17 cellular contexts compared by ENCODE assay signal in genomic region chr7:2906197-2906931, GRCh38.
DNase-seq lines count a peak whose midpoint lies in the region; ATAC-seq, FAIRE-seq and TF ChIP-seq lines count a peak whose summit lies in the region.
"Had no signal": no experiment of that assay in that cellular context is flagged by ENCODE, and none has a peak within 500 bp of the region (broad histone marks: within the 10 kb centered on the region; RNA-seq: fewer than 3 reads in every experiment).

No MANE protein-coding gene starts in this region.

- TF ChIP-seq CTCF in HepG2 (CRISPR knock-in tag; IDR thresholded peaks at IDR 0.05) (no peak), right lobe of liver (IDR thresholded peaks at IDR 0.05) (no peak)

- no peak for TF ChIP-seq POLR2A in HepG2 (IDR thresholded peaks at IDR 0.05; ENCODE audit: insufficient read depth in 1 of 2, low read depth in 2 of 2, low read length in 2 of 2)
- TF ChIP-seq POLR2A in right lobe of liver (IDR thresholded peaks at IDR 0.05) = no peak

- no peak overlapping the region; the same call in 1 of the 2 replicates for H3K4me2 ChIP-seq in HepG2 (ENCODE audit: low read depth, low read length)
- H3K4me2 ChIP-seq: PC-9 had no signal

- ATAC-seq in HepG2 = peak; percentile 58
- no peak for ATAC-seq in right lobe of liver
- no peak for ATAC-seq in T-helper 17 cell
- no peak for ATAC-seq in memory B cell (ENCODE audit: low read depth)
- no peak for ATAC-seq in GM21737 (IDR thresholded peaks at IDR 0.05; ENCODE audit: unreplicated experiment)
- no peak for ATAC-seq in effector memory CD8-positive, alpha-beta T cell (replicated peaks)

- H3K4me1 ChIP-seq in HepG2 (ENCODE audit: insufficient read depth, low read length) = peaks cover 34% of the 10 kb centered on the region
- no peaks in the 10 kb centered on the region for H3K4me1 ChIP-seq in right lobe of liver

- no peaks in the 10 kb centered on the region for H3K9me3 Mint-ChIP-seq in memory B cell
- no peaks in the 10 kb centered on the region for H3K9me3 Mint-ChIP-seq in effector memory CD8-positive, alpha-beta T cell

- no peak for TF ChIP-seq RAD21 in HepG2 (CRISPR knock-in tag; IDR thresholded peaks at IDR 0.05)

- H3K36me3 ChIP-seq in HepG2 (replicated peaks in 1 of 2; ENCODE audit: control insufficient read depth in 1 of 2, insufficient read depth in 2 of 2, low read length in 2 of 2) (no peaks in the 10 kb centered on the region), right lobe of liver (no peaks in the 10 kb centered on the region)

- H3K79me2 ChIP-seq in HepG2 (ENCODE audit: insufficient read depth, low read length) = no peaks in the 10 kb centered on the region

- no peaks in the 10 kb centered on the region for H4K20me1 ChIP-seq in HepG2 (ENCODE audit: insufficient read depth, low read length)

- POLR2A ChIA-PET in HepG2 (lab: Yijun Ruan, JAX) = no interaction called here

- intact Hi-C loops in HepG2 (cut with micrococcal nuclease; ENCODE audit: unreplicated experiment) (no loop called here), right lobe of liver (cut with DNase I) (no loop called here)

- H3K4me1 Mint-ChIP-seq in T-helper 17 cell (peaks cover 8% of the 10 kb centered on the region), memory B cell (peaks cover 7% of the 10 kb centered on the region)
- H3K4me1 Mint-ChIP-seq in effector memory CD8-positive, alpha-beta T cell (ENCODE audit: low read depth in 2 of 2) = peaks cover 14 to 25% of the 10 kb centered on the region in 2 donors
- H3K4me1 Mint-ChIP-seq: CD14-positive monocyte had no signal

- no TSS peak for BruUV-seq in HepG2 (replicated peaks; lab: Mats Ljungman, UMichigan)

- H3K9ac ChIP-seq in HepG2 (ENCODE audit: insufficient read depth, low read depth, low read length) = no peak overlapping the region

- H3K27ac Mint-ChIP-seq in T-helper 17 cell = peak overlapping the region; percentile 1
- peak overlapping the region; percentile 43 for H3K27ac Mint-ChIP-seq in memory B cell
- H3K27ac Mint-ChIP-seq in effector memory CD8-positive, alpha-beta T cell = peak overlapping the region in 1 of 2 donors; percentile 96
- H3K27ac Mint-ChIP-seq: CD14-positive monocyte had no signal

- H3K27me3 Mint-ChIP-seq in T-helper 17 cell (no peaks in the 10 kb centered on the region), memory B cell (no peaks in the 10 kb centered on the region)
- no peaks in the 10 kb centered on the region for H3K27me3 Mint-ChIP-seq in effector memory CD8-positive, alpha-beta T cell

- H2AFZ ChIP-seq in HepG2 (ENCODE audit: low read length) = no peak overlapping the region
- H2AFZ ChIP-seq: PC-9 had no signal

- H3K36me3 Mint-ChIP-seq in T-helper 17 cell (ENCODE audit: low read depth) (peaks cover 9% of the 10 kb centered on the region), memory B cell (peaks cover 45% of the 10 kb centered on the region)
- peaks cover 59% of the 10 kb centered on the region for H3K36me3 Mint-ChIP-seq in effector memory CD8-positive, alpha-beta T cell (ENCODE audit: insufficient read depth)
- H3K36me3 Mint-ChIP-seq: CD14-positive monocyte had no signal

- CTCF ChIA-PET in HepG2 (lab: Yijun Ruan, JAX; ENCODE audit: low intra/inter-chr PET ratio, low total read pairs) = no interaction called here

- in situ Hi-C loops in HepG2 (cut with HindIII; ENCODE audit: extremely low pct_ligation_motif_present, low pct_unique_long_range_greater_than_20kb) = no loop called here

- H3K27ac ChIP-seq in HepG2 (ENCODE audit: extremely low read length, insufficient read depth, low read length) (no peak overlapping the region), right lobe of liver (no peak overlapping the region)
- H3K27ac ChIP-seq: PC-9 had no signal

- H3K4me3 ChIP-seq in HepG2 (replicated peaks in 1 of 3; ENCODE audit: insufficient read depth in 1 of 3, low read depth in 2 of 3, low read length in 3 of 3) (no peak overlapping the region), right lobe of liver (no peak overlapping the region)
- H3K4me3 ChIP-seq: PC-9 had no signal

- no peak overlapping the region for H3K4me3 Mint-ChIP-seq in T-helper 17 cell
- no peak overlapping the region for H3K4me3 Mint-ChIP-seq in memory B cell
- no peak overlapping the region for H3K4me3 Mint-ChIP-seq in effector memory CD8-positive, alpha-beta T cell
- H3K4me3 Mint-ChIP-seq: CD14-positive monocyte had no signal

- H3K27me3 ChIP-seq in HepG2 (ENCODE audit: control insufficient read depth in 1 of 2, insufficient read depth in 2 of 2, low read length in 2 of 2) (peaks cover 4 to 30% of the 10 kb centered on the region in 2 experiments; a peak in 2 of 5 replicates), right lobe of liver (no peaks in the 10 kb centered on the region)

- WGBS in HepG2 (ENCODE audit: low lambda C conversion rate) = 55% methylated on average over 24 of the region's 39 CpGs
- WGBS in right lobe of liver (ENCODE audit: insufficient coverage, low coverage, low lambda C conversion rate, missing lambda C conversion rate) = 81% methylated on average over 16 of the region's 39 CpGs

- FAIRE-seq in HepG2 (lab: Jason Lieb, UNC) = no peak
- FAIRE-seq: GM12892 had no signal

- DNase-seq in HepG2 (ENCODE audit: low spot score) = no peak
- no peak for DNase-seq in right lobe of liver
- DNase-seq in T-helper 17 cell = no peak
- DNase-seq in memory B cell (ENCODE audit: low spot score in 2 of 2) = no peak
- no peak for DNase-seq in effector memory CD8-positive, alpha-beta T cell
- DNase-seq in activated CD4-positive, alpha-beta T cell treated with anti-CD3 and anti-CD28 coated beads, Interleukin-2, amount 50 U/mL, for 48 hours = no peak
- DNase-seq: GOT3, NCI-H1048, NCI-H1436 treated with DMSO at 0.1 percent for 48 hours, NCI-H2029 treated with DMSO at 0.1 percent for 48 hours, NCI-H2171 treated with DMSO at 0.1 percent for 48 hours, NCI-H446 treated with DMSO at 0.1 percent for 48 hours, NCI-H774, PC-9 had no signal

- TF ChIP-seq EP300 in HepG2 (IDR thresholded peaks at IDR 0.05; ENCODE audit: low read depth in 2 of 2, low read length in 2 of 2) (no peak), HepG2 (CRISPR knock-in tag; IDR thresholded peaks at IDR 0.05; ENCODE audit: borderline replicate concordance) (no peak)

- no peaks in the 10 kb centered on the region for H3K9me3 ChIP-seq in HepG2 (ENCODE audit: low read length)
- H3K9me3 ChIP-seq in right lobe of liver = no peaks in the 10 kb centered on the region
- H3K9me3 ChIP-seq in T-helper 17 cell (ENCODE audit: control insufficient read depth, low read length, poor library complexity, severe bottlenecking) = no peaks in the 10 kb centered on the region

TF ChIP-seq in HepG2, 621 proteins besides CTCF, POLR2A, EP300 and RAD21 (continues in another document):
- TF ChIP-seq PBX3 (CRISPR knock-in tag; IDR thresholded peaks at IDR 0.05; ENCODE audit: borderline replicate concordance) (no peak), ZNF687 (CRISPR knock-in tag; IDR thresholded peaks at IDR 0.05) (peak; percentile 16; the same call in 1 of the 2 replicates), ZNF770 (CRISPR knock-in tag; IDR thresholded peaks at IDR 0.05) (peak; percentile 34; the same call in 1 of the 2 replicates), ZNF24 (IDR thresholded peaks at IDR 0.05) (no peak)
